ENCODE assay signal across 15 cellular contexts in genomic region chr2:152519581-152519952, GRCh38.
DNase-seq lines count a peak whose midpoint lies in the region; TF ChIP-seq lines count a peak whose summit lies in the region.
"Had no signal": no experiment of that assay in that cellular context is flagged by ENCODE, and none has a peak within 500 bp of the region (broad histone marks: within the 10 kb centered on the region; RNA-seq: fewer than 3 reads in every experiment).

No MANE protein-coding gene starts in this region.

- H3K27ac ChIP-seq in adrenal gland: peak overlapping the region in 4 of 5 donors; percentile 42 to 68 (median 50)
- peak overlapping the region; percentile 73 for H3K27ac ChIP-seq in cingulate gyrus (ENCODE audit: low read depth, low read length)
- peak overlapping the region; percentile 75 for H3K27ac ChIP-seq in layer of hippocampus (ENCODE audit: low read depth, low read length)
- peak overlapping the region; percentile 78 for H3K27ac ChIP-seq in substantia nigra (ENCODE audit: low read depth, low read length, poor library complexity, severe bottlenecking)
- no peak overlapping the region for H3K27ac ChIP-seq in ovary
- H3K27ac ChIP-seq: GM23248 had no signal

- no peak for TF ChIP-seq CTCF in adrenal gland (IDR thresholded peaks at IDR 0.05)
- no peak for TF ChIP-seq CTCF in ovary (IDR thresholded peaks at IDR 0.05)
- no peak for TF ChIP-seq CTCF in chondrocyte (IDR thresholded peaks at IDR 0.05)

- TF ChIP-seq POLR2A in adrenal gland (IDR thresholded peaks at IDR 0.05) (no peak), ovary (IDR thresholded peaks at IDR 0.05) (no peak)

- DNase-seq in adrenal gland (no peak), substantia nigra (lab: John Stamatoyannopoulos, UW) (no peak), ovary (no peak), chondrocyte (ENCODE audit: low spot score) (no peak)
- no peak for DNase-seq in activated T-helper 1 cell treated with anti-CD3 and anti-CD28 coated beads, Interleukin-12 subunit alpha, Interleukin-12 subunit beta, Interleukin-2, Interleukin-4 antibody, amounts not matched to agents 30 ng/mL and 10 ng/mL and 1 ng/mL, durations not matched to agents 14 hours and 24 hours and 36 hours (ENCODE audit: low spot score)
- DNase-seq in stimulated activated CD4-positive, alpha-beta T cell treated with anti-CD3 and anti-CD28 coated beads, Interleukin-12 subunit alpha, Interleukin-12 subunit beta, amount 100 ng/mL, for 4 hours: no peak
- DNase-seq: Calu3; CD4-positive, alpha-beta T cell; DMS79; GM23248; H7 had no signal

- peaks cover 15 to 18% of the 10 kb centered on the region in 2 donors for H3K4me1 ChIP-seq in adrenal gland (replicated peaks in 1 of 2)
- H3K4me1 ChIP-seq in ovary (ENCODE audit: insufficient read depth): no peaks in the 10 kb centered on the region

- H3K4me1 Mint-ChIP-seq in activated T-helper 1 cell treated with anti-CD3 and anti-CD28 coated beads, Interleukin-12 subunit alpha, Interleukin-12 subunit beta, Interleukin-2, Interleukin-4 antibody, amounts not matched to agents 30 ng/mL and 10 ng/mL and 1 ng/mL, durations not matched to agents 14 hours and 24 hours and 36 hours (ENCODE audit: low read depth): no peaks in the 10 kb centered on the region
- H3K4me1 Mint-ChIP-seq in chondrocyte (ENCODE audit: low read depth): peaks cover 46% of the 10 kb centered on the region
- H3K4me1 Mint-ChIP-seq: B cell had no signal

- no peak overlapping the region for H3K27ac Mint-ChIP-seq in activated T-helper 1 cell treated with anti-CD3 and anti-CD28 coated beads, Interleukin-12 subunit alpha, Interleukin-12 subunit beta, Interleukin-2, Interleukin-4 antibody, amounts not matched to agents 30 ng/mL and 10 ng/mL and 1 ng/mL, durations not matched to agents 14 hours and 24 hours and 36 hours
- H3K27ac Mint-ChIP-seq in chondrocyte (ENCODE audit: unreplicated experiment): no peak overlapping the region
- H3K27ac Mint-ChIP-seq: B cell; CD4-positive, alpha-beta T cell had no signal

- no peaks in the 10 kb centered on the region for H3K36me3 ChIP-seq in adrenal gland (replicated peaks in 1 of 2)
- H3K36me3 ChIP-seq in ovary: no peaks in the 10 kb centered on the region

- 17 to 41% (median 27%) methylated on average over 2 of the region's 2 CpGs for WGBS in adrenal gland, 4 donors
- 21 to 49% (median 44%) methylated on average over 2 of the region's 2 CpGs for WGBS in ovary, 3 donors

- intact Hi-C loops in adrenal gland (cut with DNase I) (no loop called here), ovary (cut with DNase I) (no loop called here)
- intact Hi-C loops in activated T-helper 1 cell treated with anti-CD3 and anti-CD28 coated beads, Interleukin-12 subunit alpha, Interleukin-12 subunit beta, Interleukin-2, Interleukin-4 antibody, amounts not matched to agents 30 ng/mL and 10 ng/mL and 1 ng/mL, durations not matched to agents 14 hours and 24 hours and 36 hours (cut with micrococcal nuclease): no loop called here

- H3K9me3 ChIP-seq in adrenal gland (replicated peaks in 1 of 3): no peaks in the 10 kb centered on the region
- H3K9me3 ChIP-seq in ovary: no peaks in the 10 kb centered on the region

- no peak for TF ChIP-seq EP300 in ovary (IDR thresholded peaks at IDR 0.05)

- H3K4me3 Mint-ChIP-seq in activated T-helper 1 cell treated with anti-CD3 and anti-CD28 coated beads, Interleukin-12 subunit alpha, Interleukin-12 subunit beta, Interleukin-2, Interleukin-4 antibody, amounts not matched to agents 30 ng/mL and 10 ng/mL and 1 ng/mL, durations not matched to agents 14 hours and 24 hours and 36 hours: no peak overlapping the region
- no peak overlapping the region for H3K4me3 Mint-ChIP-seq in chondrocyte (ENCODE audit: unreplicated experiment)
- H3K4me3 Mint-ChIP-seq: B cell; CD4-positive, alpha-beta T cell had no signal

- no peaks in the 10 kb centered on the region for H3K36me3 Mint-ChIP-seq in activated T-helper 1 cell treated with anti-CD3 and anti-CD28 coated beads, Interleukin-12 subunit alpha, Interleukin-12 subunit beta, Interleukin-2, Interleukin-4 antibody, amounts not matched to agents 30 ng/mL and 10 ng/mL and 1 ng/mL, durations not matched to agents 14 hours and 24 hours and 36 hours (ENCODE audit: low read depth)
- no peaks in the 10 kb centered on the region for H3K36me3 Mint-ChIP-seq in chondrocyte (ENCODE audit: low read depth)

- H3K4me3 ChIP-seq in adrenal gland (peak overlapping the region in 1 of 4 donors; percentile 34), ovary (no peak overlapping the region)
- H3K4me3 ChIP-seq: GM12878, GM23248 had no signal

- no peaks in the 10 kb centered on the region for H3K27me3 ChIP-seq in adrenal gland
- no peaks in the 10 kb centered on the region for H3K27me3 ChIP-seq in layer of hippocampus (ENCODE audit: control insufficient read depth, insufficient read depth, low read length)
- no peaks in the 10 kb centered on the region for H3K27me3 ChIP-seq in ovary

- H3K9me3 Mint-ChIP-seq in activated T-helper 1 cell treated with anti-CD3 and anti-CD28 coated beads, Interleukin-12 subunit alpha, Interleukin-12 subunit beta, Interleukin-2, Interleukin-4 antibody, amounts not matched to agents 30 ng/mL and 10 ng/mL and 1 ng/mL, durations not matched to agents 14 hours and 24 hours and 36 hours: no peaks in the 10 kb centered on the region
- H3K9me3 Mint-ChIP-seq in chondrocyte (ENCODE audit: low read depth): no peaks in the 10 kb centered on the region
- H3K9me3 Mint-ChIP-seq: CD4-positive, alpha-beta T cell had no signal

- H3K27me3 Mint-ChIP-seq in activated T-helper 1 cell treated with anti-CD3 and anti-CD28 coated beads, Interleukin-12 subunit alpha, Interleukin-12 subunit beta, Interleukin-2, Interleukin-4 antibody, amounts not matched to agents 30 ng/mL and 10 ng/mL and 1 ng/mL, durations not matched to agents 14 hours and 24 hours and 36 hours (ENCODE audit: insufficient read depth): no peaks in the 10 kb centered on the region
- no peaks in the 10 kb centered on the region for H3K27me3 Mint-ChIP-seq in chondrocyte (ENCODE audit: low read depth)
- H3K27me3 Mint-ChIP-seq: B cell had no signal

Comparison
In these comparisons a context has a peak if more than half of its experiments do, and no peak if none do; other contexts are left out.
1. H3K27ac ChIP-seq: peak in adrenal gland (4 of 5), cingulate gyrus (single experiment), layer of hippocampus (single experiment) and substantia nigra (single experiment); none in ovary (0 of 2).